ENCODE assay signal across 8 cellular contexts in genomic region chr9:91905958-91906585, GRCh38. TPM values are rescaled to one million over a fixed set of nuclear protein-coding genes. Genes with fewer than 3 reads are reported as not detected.
DNase-seq lines count a peak whose midpoint lies in the region; ATAC-seq and TF ChIP-seq lines count a peak whose summit lies in the region.

No MANE protein-coding gene starts in this region.

- CTCF ChIA-PET in activated CD8-positive, alpha-beta memory T cell treated with anti-CD3 and anti-CD28 coated beads, Interleukin-2, amount 10 ng/mL, durations not matched to agents 7 days and 5 days (lab: Charles Lee): interaction anchor here (1.1 to 3.1 kb wide), 3 partner anchors 12 to 48 kb away, joined by 4 to 16 read pairs (median 5); partner anchors contain the start of gene ROR2

- no peak overlapping the region for H3K4me3 Mint-ChIP-seq in activated CD8-positive, alpha-beta memory T cell treated with anti-CD3 and anti-CD28 coated beads, Interleukin-2, amount 10 ng/mL, durations not matched to agents 7 days and 5 days

- H3K9me3 Mint-ChIP-seq in activated CD8-positive, alpha-beta memory T cell treated with anti-CD3 and anti-CD28 coated beads, Interleukin-2, amount 10 ng/mL, durations not matched to agents 7 days and 5 days (ENCODE audit: low read depth): no peaks in the 10 kb centered on the region

- intact Hi-C loops in left cardiac atrium (cut with DNase I): no loop called here

- peaks cover 6% of the 10 kb centered on the region for H3K27me3 Mint-ChIP-seq in activated CD8-positive, alpha-beta memory T cell treated with anti-CD3 and anti-CD28 coated beads, Interleukin-2, amount 10 ng/mL, durations not matched to agents 7 days and 5 days

- DNase-seq in AML-193 (lab: John Stamatoyannopoulos, UW): peak; percentile 9 to 24
- peak; percentile 94 for DNase-seq in activated CD8-positive, alpha-beta memory T cell treated with anti-CD3 and anti-CD28 coated beads, Interleukin-2, amount 10 ng/mL, durations not matched to agents 7 days and 5 days
- peak; percentile 41 for DNase-seq in left cardiac atrium
- peak; percentile 4 to 12 for DNase-seq in stimulated activated CD4-positive, alpha-beta T cell treated with anti-CD3 and anti-CD28 coated beads, Interleukin-2, amount 100 ng/mL, for 48 hours
- no peak for DNase-seq in foreskin fibroblast
- no peak for DNase-seq in SHP77 treated with DMSO at 0.1 percent for 48 hours (lab: John Stamatoyannopoulos, UW)
- no peak for DNase-seq in NCI-H345 treated with DMSO at 0.1 percent for 48 hours (lab: John Stamatoyannopoulos, UW; ENCODE audit: unreplicated experiment)

- no peak for TF ChIP-seq CTCF in foreskin fibroblast (IDR thresholded peaks at IDR 0.05; ENCODE audit: low read depth, low read length)

- H3K4me1 Mint-ChIP-seq in activated CD8-positive, alpha-beta memory T cell treated with anti-CD3 and anti-CD28 coated beads, Interleukin-2, amount 10 ng/mL, durations not matched to agents 7 days and 5 days: peaks cover 15% of the 10 kb centered on the region

- ATAC-seq in HG03520 (IDR thresholded peaks at IDR 0.05; ENCODE audit: unreplicated experiment) (peak; percentile 56), left cardiac atrium (peak; percentile 67 to 69)
- ATAC-seq in activated CD8-positive, alpha-beta memory T cell treated with anti-CD3 and anti-CD28 coated beads, Interleukin-2, amount 10 ng/mL, durations not matched to agents 7 days and 5 days: peak; percentile 94

- no peak overlapping the region for H3K27ac Mint-ChIP-seq in activated CD8-positive, alpha-beta memory T cell treated with anti-CD3 and anti-CD28 coated beads, Interleukin-2, amount 10 ng/mL, durations not matched to agents 7 days and 5 days

- peaks cover 3% of the 10 kb centered on the region for H3K36me3 Mint-ChIP-seq in activated CD8-positive, alpha-beta memory T cell treated with anti-CD3 and anti-CD28 coated beads, Interleukin-2, amount 10 ng/mL, durations not matched to agents 7 days and 5 days

- no peak overlapping the region for H3K4me3 ChIP-seq in foreskin fibroblast (ENCODE audit: low read depth in 1 of 2, low read length in 2 of 2)

RNA-seq across cellular contexts. Expression of gene ROR2, which starts 44.0 kb away (rescaled TPM):
- total RNA-seq in activated CD8-positive, alpha-beta memory T cell treated with anti-CD3 and anti-CD28 coated beads, Interleukin-2, amount 10 ng/mL, durations not matched to agents 7 days and 5 days: 1 to 10 TPM; 3.0 to 3.2 TPM
- total RNA-seq in left cardiac atrium: 10 to 100 TPM; 18.0 to 25.4 TPM

Comparison
In these comparisons a context has a peak if more than half of its experiments do, and no peak if none do; other contexts are left out.
1. DNase-seq: peak in AML-193 (2 of 2), activated CD8-positive, alpha-beta memory T cell treated with anti-CD3 and anti-CD28 coated beads, Interleukin-2, amount 10 ng/mL, durations not matched to agents 7 days and 5 days (single experiment), left cardiac atrium (single experiment) and stimulated activated CD4-positive, alpha-beta T cell treated with anti-CD3 and anti-CD28 coated beads, Interleukin-2, amount 100 ng/mL, for 48 hours (2 of 2); none in foreskin fibroblast (0 of 2), SHP77 treated with DMSO at 0.1 percent for 48 hours (single experiment) and NCI-H345 treated with DMSO at 0.1 percent for 48 hours (single experiment).
2. RNA of gene ROR2, which starts 44.0 kb away (total RNA-seq): 18.0 to 25.4 TPM in left cardiac atrium; 3.0 to 3.2 TPM in activated CD8-positive, alpha-beta memory T cell treated with anti-CD3 and anti-CD28 coated beads, Interleukin-2, amount 10 ng/mL, durations not matched to agents 7 days and 5 days; every median in the first group is over 4 times any median in the second.
3. Peak in every context shown above with its lines, with median percentiles within 50 percentile points of each other: ATAC-seq.